8 cellular contexts compared by ENCODE assay signal in the genomic region with DNA sequence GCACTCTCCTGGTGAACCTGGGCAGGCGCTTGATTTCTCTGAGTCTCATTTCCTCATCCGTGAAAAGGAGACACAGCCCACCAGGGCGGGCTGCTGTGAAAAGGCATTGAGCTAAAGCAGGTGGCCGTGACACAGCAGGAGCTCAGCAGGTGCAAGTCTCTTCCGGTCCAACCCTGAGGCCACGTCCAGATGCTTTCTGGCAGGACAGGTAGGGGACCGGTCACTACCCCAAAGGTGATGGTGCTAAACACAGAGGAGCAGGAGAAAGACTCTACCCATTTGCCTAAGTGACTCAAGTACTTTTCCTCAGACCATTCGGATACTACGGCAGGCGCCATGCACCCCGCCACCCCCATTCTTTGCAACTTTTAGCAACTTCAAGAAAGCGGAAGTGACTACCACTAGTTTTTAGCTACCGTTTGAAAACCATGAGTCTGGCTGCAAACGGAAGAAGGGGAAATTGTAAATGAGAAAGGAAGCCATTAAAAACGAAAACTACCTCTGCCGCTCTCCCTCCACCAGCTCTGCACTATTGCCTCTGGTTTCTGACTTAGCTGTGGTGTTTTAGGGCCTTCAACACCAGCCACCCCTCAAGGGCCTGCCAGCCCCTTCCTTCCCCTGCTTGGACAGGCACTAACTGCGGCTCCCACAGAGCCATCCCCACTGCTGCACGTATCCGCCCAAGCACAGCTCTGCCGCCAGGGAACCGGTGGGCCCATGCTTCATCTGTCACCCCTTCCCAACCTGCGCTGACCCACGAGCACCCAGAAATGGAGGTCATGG.
A peak's percentile ranks its signal among the peaks of the same experiment; 100 is the strongest.
DNase-seq lines count a peak whose midpoint lies in the region; ATAC-seq and TF ChIP-seq lines count a peak whose summit lies in the region.

No MANE protein-coding gene starts in this region.

- H3K4me3 ChIP-seq in OCI-LY3 (ENCODE audit: low read length) (peak overlapping the region; percentile 97), mucosa of stomach (ENCODE audit: low read length) (no peak overlapping the region)

- no peak for TF ChIP-seq CTCF in GM13976 (IDR thresholded peaks at IDR 0.05; ENCODE audit: borderline replicate concordance, control extremely low read depth, extremely low read depth, insufficient read depth, missing control alignments)
- TF ChIP-seq CTCF in OCI-LY3 (IDR thresholded peaks at IDR 0.05; ENCODE audit: low read depth, low read length), result peak; percentile 14; the same call in 1 of the 2 replicates

- H3K27me3 ChIP-seq in OCI-LY3 (ENCODE audit: low read depth, low read length) (no peaks in the 10 kb centered on the region), mucosa of stomach (ENCODE audit: control insufficient read depth, insufficient read depth, low read length) (no peaks in the 10 kb centered on the region)

- H3K27ac ChIP-seq in OCI-LY3 (ENCODE audit: low read length), result peak overlapping the region; percentile 99

- no peak overlapping the region for H2AFZ ChIP-seq in OCI-LY3 (ENCODE audit: low read depth, low read length)

- CTCF ChIA-PET in HEK293T (lab: Yijun Ruan, JAX), result interaction anchor here (1.4 kb wide), 1 partner anchor 113 kb away, joined by 3 read pairs; no protein-coding TSS in a partner anchor

- peaks cover 67% of the 10 kb centered on the region for H4K20me1 ChIP-seq in OCI-LY3 (ENCODE audit: insufficient read depth, low read length)

- H3K9me3 ChIP-seq in OCI-LY3 (ENCODE audit: insufficient read depth, low read length) (no peaks in the 10 kb centered on the region), mucosa of stomach (ENCODE audit: control insufficient read depth, low read length) (no peaks in the 10 kb centered on the region)

- peaks cover 49% of the 10 kb centered on the region for H3K4me1 ChIP-seq in OCI-LY3 (ENCODE audit: low read length)
- peaks cover 73% of the 10 kb centered on the region for H3K4me1 ChIP-seq in mucosa of stomach (ENCODE audit: control insufficient read depth, insufficient read depth, low read length)

- peak; percentile 29 for ATAC-seq in HG02798 (IDR thresholded peaks at IDR 0.05; ENCODE audit: poor library complexity, unreplicated experiment)

- H3K9ac ChIP-seq in OCI-LY3 (ENCODE audit: low read length) (peak overlapping the region; percentile 99), mucosa of stomach (ENCODE audit: low read length) (peak overlapping the region; percentile 89)

- H3K36me3 ChIP-seq in OCI-LY3 (replicated peaks; ENCODE audit: low read depth, low read length) (peaks cover 66% of the 10 kb centered on the region), mucosa of stomach (ENCODE audit: control insufficient read depth, insufficient read depth, low read length) (no peaks in the 10 kb centered on the region)

- peaks cover 98% of the 10 kb centered on the region for H3K79me2 ChIP-seq in OCI-LY3 (ENCODE audit: low read length)

- DNase-seq in GM13976 (ENCODE audit: low spot score), result peak; percentile 84
- DNase-seq in activated gamma-delta T cell (lab: John Stamatoyannopoulos, UW), result peak; percentile 37
- DNase-seq in HEK293T (ENCODE audit: extremely low spot score), result no peak
- DNase-seq in NCI-H1436 (lab: John Stamatoyannopoulos, UW), result no peak
- no peak for DNase-seq in EL

- in situ Hi-C loops in GM13976 (cut with MboI; ENCODE audit: low sequenced_read_pairs, unreplicated experiment), result no loop called here

- H3K4me2 ChIP-seq in OCI-LY3 (ENCODE audit: low read length), result peak overlapping the region; percentile 100

- POLR2A ChIA-PET in HEK293T (lab: Yijun Ruan, JAX), result no interaction called here

TF ChIP-seq in HEK293T, 16 proteins besides CTCF, POLR2A, EP300 and RAD21:
- TF ChIP-seq TARDBP (IDR thresholded peaks at IDR 0.05) (no peak), FOXK2 (IDR thresholded peaks at IDR 0.05) (no peak), SP1 (IDR thresholded peaks at IDR 0.05) (no peak), L3MBTL2 (conservative IDR thresholded peaks at IDR 0.05) (no peak), LEF1 (IDR thresholded peaks at IDR 0.05; ENCODE audit: borderline replicate concordance) (no peak), NFRKB (IDR thresholded peaks at IDR 0.05) (no peak), FOXM1 (IDR thresholded peaks at IDR 0.05; ENCODE audit: borderline replicate concordance) (no peak), SUZ12 (IDR thresholded peaks at IDR 0.05) (no peak)
- TF ChIP-seq, protein P1, sequence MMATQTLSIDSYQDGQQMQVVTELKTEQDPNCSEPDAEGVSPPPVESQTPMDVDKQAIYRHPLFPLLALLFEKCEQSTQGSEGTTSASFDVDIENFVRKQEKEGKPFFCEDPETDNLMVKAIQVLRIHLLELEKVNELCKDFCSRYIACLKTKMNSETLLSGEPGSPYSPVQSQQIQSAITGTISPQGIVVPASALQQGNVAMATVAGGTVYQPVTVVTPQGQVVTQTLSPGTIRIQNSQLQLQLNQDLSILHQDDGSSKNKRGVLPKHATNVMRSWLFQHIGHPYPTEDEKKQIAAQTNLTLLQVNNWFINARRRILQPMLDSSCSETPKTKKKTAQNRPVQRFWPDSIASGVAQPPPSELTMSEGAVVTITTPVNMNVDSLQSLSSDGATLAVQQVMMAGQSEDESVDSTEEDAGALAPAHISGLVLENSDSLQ (IDR thresholded peaks at IDR 0.05), result no peak

Comparison
In these comparisons a context has a peak if more than half of its experiments do, and no peak if none do; other contexts are left out.
1. DNase-seq: peak in GM13976 (single experiment) and activated gamma-delta T cell (single experiment); none in HEK293T (single experiment), NCI-H1436 (single experiment) and EL (single experiment).